In the genomic region with DNA sequence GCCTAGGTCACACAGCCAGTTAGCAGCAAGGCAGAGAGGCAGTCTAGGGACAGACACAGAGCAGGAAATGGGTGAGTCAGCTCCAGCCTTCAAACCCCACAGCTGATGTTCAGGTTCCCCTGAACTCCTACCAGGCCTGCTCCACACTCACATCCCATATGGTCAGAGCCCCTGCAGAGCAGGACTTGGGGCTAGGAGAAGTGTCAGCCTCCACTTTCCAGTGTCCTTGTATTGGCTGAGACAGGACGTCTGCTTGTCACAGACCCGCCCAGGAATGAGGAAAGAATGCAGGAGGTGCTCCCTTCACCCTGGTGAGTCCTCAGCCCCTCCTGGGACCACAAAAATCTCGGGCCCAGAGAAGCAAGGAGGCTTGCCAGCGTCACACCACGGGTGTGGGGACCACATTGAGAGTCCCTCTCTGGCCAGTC, we compare ENCODE assay signal across 15 cellular contexts.
DNase-seq lines count a peak whose midpoint lies in the region; ATAC-seq, FAIRE-seq and TF ChIP-seq lines count a peak whose summit lies in the region.
"Had no signal": no experiment of that assay in that cellular context is flagged by ENCODE, and none has a peak within 500 bp of the region (broad histone marks: within the 10 kb centered on the region; RNA-seq: fewer than 3 reads in every experiment).

No MANE protein-coding gene starts in this region.

- H3K14ac ChIP-seq in mesenchymal stem cell (ENCODE audit: low read length in 2 of 2) = no peak overlapping the region

- no peak overlapping the region for H4K8ac ChIP-seq in mesenchymal stem cell (ENCODE audit: low read length)

- H3K36me3 Mint-ChIP-seq in activated CD4-positive, alpha-beta memory T cell treated with anti-CD3 and anti-CD28 coated beads for 36 hours = no peaks in the 10 kb centered on the region
- H3K36me3 Mint-ChIP-seq: CD8-positive, alpha-beta T cell; naive B cell had no signal

- H3K9ac ChIP-seq in K562 (ENCODE audit: insufficient read depth in 1 of 2, low read depth in 2 of 2, low read length in 2 of 2) = no peak overlapping the region
- no peak overlapping the region for H3K9ac ChIP-seq in mesenchymal stem cell (ENCODE audit: low read length)

- POLR2A ChIA-PET in K562 (lab: Yijun Ruan, JAX) = interaction anchor here (0.7 to 1.0 kb wide), 2 partner anchors 9 to 15 kb away, joined by 3 to 4 read pairs; no protein-coding TSS in a partner anchor
- POLR2A ChIA-PET in activated CD4-positive, alpha-beta memory T cell treated with anti-CD3 and anti-CD28 coated beads for 36 hours (lab: Charles Lee) = no interaction called here

- H3K4me1 ChIP-seq in K562 (replicated peaks in 1 of 2; ENCODE audit: control insufficient read depth in 2 of 2, insufficient read depth in 2 of 2, low read length in 2 of 2) (0 out of 5 replicates have a peak, but pooled peaks cover 0 to 8% of the 10 kb centered on the region in 2 experiments), mesenchymal stem cell (ENCODE audit: control insufficient read depth, insufficient read depth, low read depth, low read length) (peaks cover 46% of the 10 kb centered on the region), gastrocnemius medialis (no peaks in the 10 kb centered on the region)
- H3K4me1 ChIP-seq: colonic mucosa had no signal

- no peak for TF ChIP-seq CTCF in NB4 (IDR thresholded peaks at IDR 0.05; ENCODE audit: low read depth, low read length)
- TF ChIP-seq CTCF in K562 (IDR thresholded peaks at IDR 0.05 in 2 of 3, conservative IDR thresholded peaks at IDR 0.05 in 1 of 3; ENCODE audit: insufficient read depth in 2 of 3, low read depth in 1 of 3, low read length in 3 of 3) = no peak
- TF ChIP-seq CTCF in gastrocnemius medialis (IDR thresholded peaks at IDR 0.05 in 4 of 5, conservative IDR thresholded peaks at IDR 0.05 in 1 of 5) = no peak

- no peak overlapping the region for H4K91ac ChIP-seq in mesenchymal stem cell (ENCODE audit: low read length)

- TF ChIP-seq EP300 in K562 (IDR thresholded peaks at IDR 0.05; ENCODE audit: low read length) = no peak

- H4K20me1 ChIP-seq in K562 (replicated peaks; ENCODE audit: control insufficient read depth, insufficient read depth, low read length) = peaks cover 29% of the 10 kb centered on the region

- H3K4me3 Mint-ChIP-seq in activated CD4-positive, alpha-beta memory T cell treated with anti-CD3 and anti-CD28 coated beads for 36 hours = no peak overlapping the region
- H3K4me3 Mint-ChIP-seq: CD8-positive, alpha-beta T cell; naive B cell; T-helper 17 cell had no signal

- CTCF ChIA-PET in K562 (lab: Yijun Ruan, JAX; ENCODE audit: low intra/inter-chr PET ratio) = no interaction called here
- CTCF ChIA-PET in activated CD4-positive, alpha-beta memory T cell treated with anti-CD3 and anti-CD28 coated beads for 36 hours (lab: Charles Lee) = interaction anchor here (1.5 kb wide), 1 partner anchor 8 kb away, joined by 6 read pairs; no protein-coding TSS in a partner anchor

- DNase-seq in EH (ENCODE audit: low read depth) (peak; percentile 68), NB4 (ENCODE audit: low read depth) (peak; percentile 56), K562 (ENCODE audit: extremely low read depth in 1 of 4, low spot score in 3 of 4) (no peak), mesenchymal stem cell (peak; percentile 65), gastrocnemius medialis (no peak), ACHN (no peak)
- DNase-seq in activated CD4-positive, alpha-beta memory T cell treated with anti-CD3 and anti-CD28 coated beads for 36 hours = no peak
- DNase-seq: activated CD4-positive, alpha-beta T cell treated with anti-CD3 and anti-CD28 coated beads, Interleukin-2, amount 50 U/mL, for 4 hours; CD8-positive, alpha-beta T cell; colonic mucosa; naive B cell; right cardiac atrium; T-helper 17 cell had no signal

- H2BK12ac ChIP-seq in mesenchymal stem cell (ENCODE audit: low read length in 2 of 2) = no peak overlapping the region

- peaks cover 7% of the 10 kb centered on the region for H3K4me1 Mint-ChIP-seq in activated CD4-positive, alpha-beta memory T cell treated with anti-CD3 and anti-CD28 coated beads for 36 hours (ENCODE audit: low read depth)

- no peak overlapping the region for H3K23ac ChIP-seq in mesenchymal stem cell (ENCODE audit: low read length in 2 of 2)

- H3K27me3 ChIP-seq in K562 (ENCODE audit: control insufficient read depth in 2 of 2, insufficient read depth in 2 of 2, low read length in 2 of 2) (peaks cover 38 to 89% of the 10 kb centered on the region in 2 experiments), mesenchymal stem cell (ENCODE audit: control insufficient read depth in 1 of 2, insufficient read depth in 1 of 2, low read length in 2 of 2) (peaks cover 0 to 39% of the 10 kb centered on the region in 2 experiments), gastrocnemius medialis (no peaks in the 10 kb centered on the region)
- H3K27me3 ChIP-seq: colonic mucosa had no signal

- no peaks in the 10 kb centered on the region for H3K9me3 Mint-ChIP-seq in activated CD4-positive, alpha-beta memory T cell treated with anti-CD3 and anti-CD28 coated beads for 36 hours
- H3K9me3 Mint-ChIP-seq: CD8-positive, alpha-beta T cell; naive B cell had no signal

- peak overlapping the region; percentile 21 for H2AK5ac ChIP-seq in mesenchymal stem cell (ENCODE audit: low read length, severe bottlenecking)

- peak; percentile 29 for ATAC-seq in K562
- no peak for ATAC-seq in gastrocnemius medialis
- ATAC-seq in HG03025 (IDR thresholded peaks at IDR 0.05; ENCODE audit: low FRiP score, unreplicated experiment) = no peak
- ATAC-seq: CD8-positive, alpha-beta T cell; right cardiac atrium; T-helper 17 cell had no signal

- H3K27me3 Mint-ChIP-seq in activated CD4-positive, alpha-beta memory T cell treated with anti-CD3 and anti-CD28 coated beads for 36 hours = no peaks in the 10 kb centered on the region

- TF ChIP-seq POLR2A in NB4 (IDR thresholded peaks at IDR 0.05; ENCODE audit: extremely low read depth, insufficient read length) (no peak), K562 (conservative IDR thresholded peaks at IDR 0.05) (no peak), gastrocnemius medialis (IDR thresholded peaks at IDR 0.05) (no peak)

- intact Hi-C loops in K562 (cut with micrococcal nuclease) (no loop called here), gastrocnemius medialis (cut with DNase I; ENCODE audit: low total_unique reads) (no loop called here)
- intact Hi-C loops in activated CD4-positive, alpha-beta memory T cell treated with anti-CD3 and anti-CD28 coated beads for 36 hours (cut with micrococcal nuclease) = no loop called here

- in situ Hi-C loops in K562 (cut with MboI) (no loop called here), gastrocnemius medialis (cut with MboI; ENCODE audit: low sequenced_read_pairs in 4 of 4) (loop anchor here in 2 of 4 donors (10.0 to 25.0 kb wide), 2 partner anchors 168 to 175 kb away; a partner anchor contains a TSS), ACHN (cut with HindIII; ENCODE audit: low pct_ligation_motif_present, low pct_unique_long_range_greater_than_20kb, low sequenced_read_pairs) (no loop called here)

- no peak overlapping the region for H3K27ac ChIP-seq in K562 (ENCODE audit: extremely low read depth, low read depth, low read length)
- H3K27ac ChIP-seq in mesenchymal stem cell (ENCODE audit: low read length, poor library complexity, severe bottlenecking) = peak overlapping the region; percentile 22
- no peak overlapping the region for H3K27ac ChIP-seq in gastrocnemius medialis
- H3K27ac ChIP-seq: colonic mucosa had no signal

- no peak for TF ChIP-seq RAD21 in K562 (CRISPR knock-in tag; conservative IDR thresholded peaks at IDR 0.05 in 1 of 2, IDR thresholded peaks at IDR 0.05 in 1 of 2)

- no peak overlapping the region for H3K4me2 ChIP-seq in K562 (ENCODE audit: insufficient read depth, low read length)
- no peak overlapping the region for H3K4me2 ChIP-seq in mesenchymal stem cell (ENCODE audit: low read length, poor library complexity, severe bottlenecking)

- no peaks in the 10 kb centered on the region for H3K79me2 ChIP-seq in K562 (ENCODE audit: control insufficient read depth, insufficient read depth, low read length)

- no peak overlapping the region for H2BK15ac ChIP-seq in mesenchymal stem cell (ENCODE audit: low read depth, poor library complexity, severe bottlenecking)

- H3K9me3 ChIP-seq in K562 (replicated peaks; ENCODE audit: control insufficient read depth, insufficient read depth, low read depth, low read length) (no peaks in the 10 kb centered on the region), mesenchymal stem cell (ENCODE audit: control insufficient read depth, low read length) (no peaks in the 10 kb centered on the region), gastrocnemius medialis (no peaks in the 10 kb centered on the region)
- H3K9me3 ChIP-seq: colonic mucosa had no signal

- H3K4ac ChIP-seq in mesenchymal stem cell (ENCODE audit: low read depth in 1 of 2, low read length in 2 of 2) = no peak overlapping the region

- H2AFZ ChIP-seq in K562 (ENCODE audit: low read depth, low read length) = no peak overlapping the region
- H2AFZ ChIP-seq in mesenchymal stem cell (ENCODE audit: low read depth, low read length) = no peak overlapping the region

- no peak overlapping the region for H2BK5ac ChIP-seq in mesenchymal stem cell (ENCODE audit: low read depth, low read length, poor library complexity, severe bottlenecking)

- FAIRE-seq in K562 (lab: Jason Lieb, UNC) = peak; percentile 11
- FAIRE-seq: frontal cortex had no signal

- no peaks in the 10 kb centered on the region for H3K9me1 ChIP-seq in K562 (ENCODE audit: control insufficient read depth, insufficient read depth, low read length)

- H3K4me3 ChIP-seq in NB4 (ENCODE audit: low read depth, low read length) (no peak overlapping the region), K562 (no peak overlapping the region), mesenchymal stem cell (ENCODE audit: insufficient read depth in 1 of 2, low read depth in 1 of 2, low read length in 2 of 2) (no peak overlapping the region), gastrocnemius medialis (no peak overlapping the region)
- H3K4me3 ChIP-seq: colonic mucosa had no signal

- no peak overlapping the region for H3K18ac ChIP-seq in mesenchymal stem cell (ENCODE audit: low read depth in 1 of 2, low read length in 2 of 2)

- H2BK120ac ChIP-seq in mesenchymal stem cell (ENCODE audit: low read depth, low read length) = no peak overlapping the region

- H3K27ac Mint-ChIP-seq in activated CD4-positive, alpha-beta memory T cell treated with anti-CD3 and anti-CD28 coated beads for 36 hours = no peak overlapping the region
- H3K27ac Mint-ChIP-seq: CD8-positive, alpha-beta T cell; T-helper 17 cell had no signal

- no TSS peak for BruUV-seq in K562 (replicated peaks; lab: Mats Ljungman, UMichigan)

- WGBS in K562 (ENCODE audit: insufficient coverage, low coverage, missing lambda C conversion rate) = 0% methylated on average over 5 of the region's 5 CpGs
- WGBS in mesenchymal stem cell = 52% methylated on average over 5 of the region's 5 CpGs

- peaks cover 7% of the 10 kb centered on the region for H3K79me1 ChIP-seq in mesenchymal stem cell (replicated peaks; ENCODE audit: low read length, poor library complexity, severe bottlenecking)

- no peaks in the 10 kb centered on the region for H3K36me3 ChIP-seq in K562 (ENCODE audit: control insufficient read depth, insufficient read depth, low read length)
- H3K36me3 ChIP-seq in mesenchymal stem cell (ENCODE audit: control insufficient read depth in 1 of 2, insufficient read depth in 2 of 2, low read depth in 1 of 2, low read length in 2 of 2) = peaks cover 0 to 56% of the 10 kb centered on the region in 2 experiments
- no peaks in the 10 kb centered on the region for H3K36me3 ChIP-seq in gastrocnemius medialis
- H3K36me3 ChIP-seq: colonic mucosa had no signal

Comparison
In these comparisons a context has a peak if more than half of its experiments do, and no peak if none do; other contexts are left out.
1. DNase-seq: peak in EH (single experiment), NB4 (single experiment) and mesenchymal stem cell (single experiment); none in K562 (0 of 4), gastrocnemius medialis (0 of 2), ACHN (single experiment) and activated CD4-positive, alpha-beta memory T cell treated with anti-CD3 and anti-CD28 coated beads for 36 hours (single experiment).